25 cellular contexts compared by ENCODE assay signal in genomic region chr12:54956322-54956721, GRCh38. TPM values are rescaled to one million over a fixed set of nuclear protein-coding genes. Genes with fewer than 3 reads are reported as not detected.
DNase-seq lines count a peak whose midpoint lies in the region; ATAC-seq, FAIRE-seq and TF ChIP-seq lines count a peak whose summit lies in the region.
"Had no signal": no experiment of that assay in that cellular context is flagged by ENCODE, and none has a peak within 500 bp of the region (broad histone marks: within the 10 kb centered on the region; RNA-seq: fewer than 3 reads in every experiment).

No MANE protein-coding gene starts in this region.

- CTCF ChIA-PET in activated CD8-positive, alpha-beta T cell treated with anti-CD3 and anti-CD28 coated beads for 36 hours (lab: Charles Lee), result interaction anchor here (0.5 to 7.0 kb wide), 18 partner anchors 16 to 298 kb away, joined by 3 to 141 read pairs (median 7); partner anchors contain the start of genes MUCL1 and TESPA1

- no peaks in the 10 kb centered on the region for H3K79me1 ChIP-seq in mesendoderm (ENCODE audit: low read length)

- no peak overlapping the region for H3K9ac ChIP-seq in mesendoderm (ENCODE audit: low read length)

- no peaks in the 10 kb centered on the region for H3K36me3 ChIP-seq in mesendoderm (ENCODE audit: control insufficient read depth, insufficient read depth, low read length)
- H3K36me3 ChIP-seq: tibial artery had no signal

- TF ChIP-seq CTCF in activated CD8-positive, alpha-beta T cell treated with anti-CD3 and anti-CD28 coated beads for 36 hours (IDR thresholded peaks at IDR 0.05), result no peak

- no peaks in the 10 kb centered on the region for H3K4me1 ChIP-seq in mesendoderm (ENCODE audit: control insufficient read depth, low read depth, low read length)
- H3K4me1 ChIP-seq: tibial artery had no signal

- peak; percentile 48 for ATAC-seq in activated CD8-positive, alpha-beta T cell treated with anti-CD3 and anti-CD28 coated beads for 36 hours
- ATAC-seq in GM21786 (IDR thresholded peaks at IDR 0.05; ENCODE audit: unreplicated experiment), result no peak

- no peak overlapping the region for H4K5ac ChIP-seq in mesendoderm (ENCODE audit: low read length)

- peak; percentile 16 for DNase-seq in T-helper 2 cell treated with Interferon-gamma antibody and Interleukin-4, amounts not matched to agents 5 μg/mL and 100 μg/mL, for 36 hours (ENCODE audit: low spot score)
- DNase-seq in T-helper 2 cell (no peak), CD1c-positive myeloid dendritic cell (ENCODE audit: extremely low spot score) (peak; percentile 66), mesendoderm (no peak), GM12892 (ENCODE audit: insufficient read length) (no peak), hypothalamus (lab: John Stamatoyannopoulos, UW) (no peak)
- peak; percentile 19 for DNase-seq in activated CD8-positive, alpha-beta T cell treated with anti-CD3 and anti-CD28 coated beads for 36 hours
- DNase-seq: activated CD4-positive, alpha-beta T cell treated with anti-CD3 and anti-CD28 coated beads, Interleukin-2, amount 50 U/mL, for 4 hours; AML-193; anterior cingulate cortex; NCI-H1048; NCI-H187 treated with DMSO at 0.1 percent for 48 hours; NCI-H2227 treated with DMSO at 0.1 percent for 48 hours; NCI-H748 treated with DMSO at 0.1 percent for 48 hours; nucleus accumbens; stimulated activated naive CD4-positive, alpha-beta T cell; tibial artery had no signal

- no peak overlapping the region for H2BK120ac ChIP-seq in mesendoderm (ENCODE audit: low read depth, low read length)

- peak overlapping the region; percentile 76 for H3K27ac Mint-ChIP-seq in T-helper 2 cell treated with Interferon-gamma antibody and Interleukin-4, amounts not matched to agents 5 μg/mL and 100 μg/mL, for 36 hours
- H3K27ac Mint-ChIP-seq in activated CD8-positive, alpha-beta T cell treated with anti-CD3 and anti-CD28 coated beads for 36 hours, result peak overlapping the region; percentile 95
- H3K27ac Mint-ChIP-seq: dendritic cell treated with granulocyte-macrophage colony-stimulating factor and Interleukin-4, amounts not matched to agents 40 ng/mL and 50 ng/mL, for 4 days had no signal

- peak overlapping the region; percentile 55 for H3K4ac ChIP-seq in mesendoderm (ENCODE audit: low read depth, low read length)

- TF ChIP-seq POLR2A in GM12892 (IDR thresholded peaks at IDR 0.05; ENCODE audit: low read depth, low read length), result no peak

- WGBS in mesendoderm (ENCODE audit: extremely low coverage, insufficient coverage, low lambda C conversion rate), result no CpG with 5 or more reads among the region's 5 CpGs

- H2BK15ac ChIP-seq in mesendoderm (replicated peaks; ENCODE audit: low read depth), result no peak overlapping the region

- no peak for FAIRE-seq in GM12892 (lab: Jason Lieb, UNC)

- no peak overlapping the region for H3K4me2 ChIP-seq in mesendoderm (ENCODE audit: low read length)

- no peak overlapping the region for H2AK5ac ChIP-seq in mesendoderm (ENCODE audit: low read length)

- H2BK5ac ChIP-seq in mesendoderm (ENCODE audit: low read length), result no peak overlapping the region

- H3K9me3 Mint-ChIP-seq in T-helper 2 cell treated with Interferon-gamma antibody and Interleukin-4, amounts not matched to agents 5 μg/mL and 100 μg/mL, for 36 hours, result peaks cover 16% of the 10 kb centered on the region
- peaks cover 16% of the 10 kb centered on the region for H3K9me3 Mint-ChIP-seq in activated CD8-positive, alpha-beta T cell treated with anti-CD3 and anti-CD28 coated beads for 36 hours

- peaks cover 68% of the 10 kb centered on the region for H3K4me1 Mint-ChIP-seq in T-helper 2 cell treated with Interferon-gamma antibody and Interleukin-4, amounts not matched to agents 5 μg/mL and 100 μg/mL, for 36 hours (ENCODE audit: low read depth)
- H3K4me1 Mint-ChIP-seq in activated CD8-positive, alpha-beta T cell treated with anti-CD3 and anti-CD28 coated beads for 36 hours (ENCODE audit: low read depth), result peaks cover 86% of the 10 kb centered on the region

- no peak overlapping the region for H3K18ac ChIP-seq in mesendoderm (ENCODE audit: low read length)

- H3K4me3 ChIP-seq in mesendoderm (ENCODE audit: low read length), result no peak overlapping the region
- H3K4me3 ChIP-seq: lung, tibial artery had no signal

- H4K8ac ChIP-seq in mesendoderm (ENCODE audit: low read depth, low read length), result no peak overlapping the region

- no peaks in the 10 kb centered on the region for H3K27me3 Mint-ChIP-seq in T-helper 2 cell treated with Interferon-gamma antibody and Interleukin-4, amounts not matched to agents 5 μg/mL and 100 μg/mL, for 36 hours (ENCODE audit: low read depth)
- H3K27me3 Mint-ChIP-seq in activated CD8-positive, alpha-beta T cell treated with anti-CD3 and anti-CD28 coated beads for 36 hours, result no peaks in the 10 kb centered on the region
- H3K27me3 Mint-ChIP-seq: dendritic cell treated with granulocyte-macrophage colony-stimulating factor and Interleukin-4, amounts not matched to agents 40 ng/mL and 50 ng/mL, for 4 days had no signal

- intact Hi-C loops in activated CD8-positive, alpha-beta T cell treated with anti-CD3 and anti-CD28 coated beads for 36 hours (cut with micrococcal nuclease), result loop anchor here (2.0 kb wide), 2 partner anchors 30 to 102 kb away; partner anchors contain the start of gene MUCL1

- peaks cover 93% of the 10 kb centered on the region for H3K36me3 Mint-ChIP-seq in T-helper 2 cell treated with Interferon-gamma antibody and Interleukin-4, amounts not matched to agents 5 μg/mL and 100 μg/mL, for 36 hours (ENCODE audit: low read depth)
- H3K36me3 Mint-ChIP-seq in activated CD8-positive, alpha-beta T cell treated with anti-CD3 and anti-CD28 coated beads for 36 hours (ENCODE audit: low read depth), result peaks cover 97% of the 10 kb centered on the region

- H3K27ac ChIP-seq in mesendoderm (ENCODE audit: low read depth, low read length), result no peak overlapping the region
- H3K27ac ChIP-seq: tibial artery had no signal

- peak overlapping the region; percentile 23 for H3K4me3 Mint-ChIP-seq in T-helper 2 cell treated with Interferon-gamma antibody and Interleukin-4, amounts not matched to agents 5 μg/mL and 100 μg/mL, for 36 hours
- peak overlapping the region; percentile 24 for H3K4me3 Mint-ChIP-seq in activated CD8-positive, alpha-beta T cell treated with anti-CD3 and anti-CD28 coated beads for 36 hours
- H3K4me3 Mint-ChIP-seq: dendritic cell treated with granulocyte-macrophage colony-stimulating factor and Interleukin-4, amounts not matched to agents 40 ng/mL and 50 ng/mL, for 4 days had no signal

- POLR2A ChIA-PET in activated CD8-positive, alpha-beta T cell treated with anti-CD3 and anti-CD28 coated beads for 36 hours (lab: Charles Lee), result interaction anchor here (1.0 to 1.5 kb wide), 5 partner anchors 14 to 101 kb away, joined by 3 to 5 read pairs (median 4); no protein-coding TSS in a partner anchor

- no peak overlapping the region for H3K56ac ChIP-seq in mesendoderm (ENCODE audit: low read length)

- no peaks in the 10 kb centered on the region for H3K27me3 ChIP-seq in mesendoderm (ENCODE audit: insufficient read depth, low read length, poor library complexity)

- no peak overlapping the region for H3K23ac ChIP-seq in mesendoderm (ENCODE audit: low read length)

- H3K79me2 ChIP-seq in mesendoderm (ENCODE audit: control insufficient read depth, insufficient read depth, low read length), result no peaks in the 10 kb centered on the region

RNA-seq across cellular contexts. Expression of gene TESPA1, which starts 28.2 kb away (rescaled TPM):
- total RNA-seq in activated CD8-positive, alpha-beta T cell treated with anti-CD3 and anti-CD28 coated beads for 36 hours, result 100 to 1,000 TPM; 107 to 112 TPM
- polyA plus RNA-seq in mesendoderm (2013, experiment 1 of 2), result 0.28 TPM
- 0.22 TPM for polyA plus RNA-seq in mesendoderm (2013, experiment 2 of 2)
- 26.7 TPM for polyA plus RNA-seq in GM12892 (2012; ENCODE audit: missing spikeins)
- total RNA-seq: A172, glomerular endothelial cell, kidney epithelial cell, LHCN-M2, pulmonary artery endothelial cell had no signal

Comparison
In these comparisons a context has a peak if more than half of its experiments do, and no peak if none do; other contexts are left out.
1. DNase-seq: peak in T-helper 2 cell treated with Interferon-gamma antibody and Interleukin-4, amounts not matched to agents 5 μg/mL and 100 μg/mL, for 36 hours (single experiment), CD1c-positive myeloid dendritic cell (single experiment) and activated CD8-positive, alpha-beta T cell treated with anti-CD3 and anti-CD28 coated beads for 36 hours (single experiment); none in T-helper 2 cell (0 of 5), mesendoderm (single experiment), GM12892 (single experiment) and hypothalamus (0 of 51).